In genomic region chr18:35347991-35348390, GRCh38 we compare ENCODE assay signal across 20 cellular contexts.
"Had no signal": no experiment of that assay in that cellular context is flagged by ENCODE, and none has a peak within 500 bp of the region (broad histone marks: within the 10 kb centered on the region; RNA-seq: fewer than 3 reads in every experiment).

No MANE protein-coding gene starts in this region.

- DNase-seq: dermis blood vessel endothelial cell; effector CD4-positive, alpha-beta T cell; endodermal cell; erythroblast; glutamatergic neuron; immature natural killer cell; left ventricle myocardium inferior; lower lobe of right lung; natural killer cell; ovary; sigmoid colon; stimulated activated CD4-positive, alpha-beta T cell treated with anti-CD3 and anti-CD28 coated beads, Interleukin-2, amount 100 ng/mL, for 24 hours; stimulated activated naive CD4-positive, alpha-beta T cell; stomach; substantia nigra; transverse colon had no signal

- H3K27ac ChIP-seq: gastroesophageal sphincter, left ventricle myocardium inferior, lower lobe of right lung, ovary, right atrium auricular region, sigmoid colon, skin epidermis, stomach, thoracic aorta, transverse colon had no signal
